Comparison of ENCODE assay signal across 8 cellular contexts in genomic region chr1:204258213-204259115, GRCh38. TPM values are rescaled to one million over a fixed set of nuclear protein-coding genes. Genes with fewer than 3 reads are reported as not detected.
DNase-seq lines count a peak whose midpoint lies in the region; ATAC-seq, FAIRE-seq and TF ChIP-seq lines count a peak whose summit lies in the region.

No MANE protein-coding gene starts in this region.

- POLR2A ChIA-PET in HepG2 (lab: Yijun Ruan, JAX): interaction anchor here (1.3 kb wide), 1 partner anchor 38 kb away, joined by 3 read pairs; no protein-coding TSS in a partner anchor

- H4K20me1 ChIP-seq in KMS-11 (ENCODE audit: insufficient read depth): no peaks in the 10 kb centered on the region
- H4K20me1 ChIP-seq in HepG2 (ENCODE audit: insufficient read depth, low read length): no peaks in the 10 kb centered on the region

- H3K4me1 ChIP-seq in KMS-11 (ENCODE audit: low read depth, poor library complexity, severe bottlenecking): no peaks in the 10 kb centered on the region
- peaks cover 35% of the 10 kb centered on the region for H3K4me1 ChIP-seq in HepG2 (ENCODE audit: insufficient read depth, low read length)
- H3K4me1 ChIP-seq in thoracic aorta (ENCODE audit: control insufficient read depth in 1 of 2, low read depth in 2 of 2): no peaks in the 10 kb centered on the region

- H3K4me2 ChIP-seq in KMS-11: no peak overlapping the region
- no peak overlapping the region for H3K4me2 ChIP-seq in HepG2 (ENCODE audit: low read depth, low read length)

- TF ChIP-seq RAD21 in HepG2 (CRISPR knock-in tag; IDR thresholded peaks at IDR 0.05): peak; percentile 83

- ATAC-seq in SK-N-SH treated with all-trans-retinoic acid at 6 μM for 48 hours: peak; percentile 96
- peak; percentile 67 for ATAC-seq in HepG2
- no peak for ATAC-seq in thoracic aorta (ENCODE audit: insufficient number of reproducible peaks, low FRiP score, low read depth)
- ATAC-seq in GM18861 (IDR thresholded peaks at IDR 0.05; ENCODE audit: unreplicated experiment): no peak
- no peak for ATAC-seq in GM21528 (IDR thresholded peaks at IDR 0.05; ENCODE audit: low FRiP score, unreplicated experiment)

- 75% methylated on average over 5 of the region's 7 CpGs for WGBS in HepG2 (ENCODE audit: low lambda C conversion rate)

- TF ChIP-seq POLR2A in HepG2 (IDR thresholded peaks at IDR 0.05; ENCODE audit: insufficient read depth in 1 of 2, low read depth in 2 of 2, low read length in 2 of 2): no peak

- no peak overlapping the region for H3K27ac ChIP-seq in KMS-11
- no peak overlapping the region for H3K27ac ChIP-seq in HepG2 (ENCODE audit: extremely low read length, insufficient read depth, low read length)
- no peak overlapping the region for H3K27ac ChIP-seq in thoracic aorta

- H2AFZ ChIP-seq in KMS-11 (ENCODE audit: low read depth) (no peak overlapping the region), HepG2 (ENCODE audit: low read length) (no peak overlapping the region)

- TF ChIP-seq CTCF in KMS-11 (conservative IDR thresholded peaks at IDR 0.05; ENCODE audit: low read depth, low read length): peak; percentile 46; the same call in 1 of the 2 replicates
- TF ChIP-seq CTCF in choroid plexus epithelial cell (conservative IDR thresholded peaks at IDR 0.05; ENCODE audit: low read depth, low read length): peak; percentile 94
- TF ChIP-seq CTCF in HepG2 (CRISPR knock-in tag; IDR thresholded peaks at IDR 0.05): peak; percentile 85
- TF ChIP-seq CTCF in thoracic aorta (IDR thresholded peaks at IDR 0.05): peak; percentile 33

- intact Hi-C loops in HepG2 (cut with micrococcal nuclease; ENCODE audit: unreplicated experiment): loop anchor here (1.0 kb wide), 3 partner anchors 44 to 140 kb away; no protein-coding TSS in a partner anchor

- H3K9ac ChIP-seq in KMS-11 (no peak overlapping the region), HepG2 (ENCODE audit: insufficient read depth, low read depth, low read length) (no peak overlapping the region)

- H3K4me3 ChIP-seq in KMS-11 (IDR thresholded peaks at IDR 0.05; ENCODE audit: insufficient read depth, low read depth, low read length) (no peak overlapping the region), choroid plexus epithelial cell (ENCODE audit: low read depth, low read length) (no peak overlapping the region), HepG2 (replicated peaks in 1 of 3; ENCODE audit: insufficient read depth in 1 of 3, low read depth in 2 of 3, low read length in 3 of 3) (no peak overlapping the region), thoracic aorta (no peak overlapping the region)

- H3K36me3 ChIP-seq in KMS-11 (ENCODE audit: insufficient read depth) (no peaks in the 10 kb centered on the region), HepG2 (replicated peaks in 1 of 2; ENCODE audit: control insufficient read depth in 1 of 2, insufficient read depth in 2 of 2, low read length in 2 of 2) (peaks cover 16 to 28% of the 10 kb centered on the region in 2 experiments; a peak in 4 of 5 replicates), thoracic aorta (no peaks in the 10 kb centered on the region)

- TF ChIP-seq EP300 in HepG2 (IDR thresholded peaks at IDR 0.05; ENCODE audit: low read depth in 2 of 2, low read length in 2 of 2) (no peak), HepG2 (CRISPR knock-in tag; IDR thresholded peaks at IDR 0.05; ENCODE audit: borderline replicate concordance) (no peak)

- CTCF ChIA-PET in HepG2 (lab: Yijun Ruan, JAX; ENCODE audit: low intra/inter-chr PET ratio, low total read pairs): interaction anchor here (1.1 to 2.2 kb wide), 5 partner anchors 44 to 109 kb away, joined by 3 to 25 read pairs (median 3); partner anchors contain the start of gene GOLT1A

- no TSS peak for BruUV-seq in HepG2 (replicated peaks; lab: Mats Ljungman, UMichigan)

- no peak for FAIRE-seq in HepG2 (lab: Jason Lieb, UNC)

- no peaks in the 10 kb centered on the region for H3K9me3 ChIP-seq in HepG2 (ENCODE audit: low read length)
- no peaks in the 10 kb centered on the region for H3K9me3 ChIP-seq in thoracic aorta

- DNase-seq in EH (ENCODE audit: low read depth): peak; percentile 78
- peak; percentile 68 for DNase-seq in choroid plexus epithelial cell (ENCODE audit: low read depth)
- DNase-seq in HepG2 (ENCODE audit: low spot score): peak; percentile 42
- no peak for DNase-seq in thoracic aorta (ENCODE audit: low spot score)

- in situ Hi-C loops in HepG2 (cut with HindIII; ENCODE audit: extremely low pct_ligation_motif_present, low pct_unique_long_range_greater_than_20kb): no loop called here

- H3K79me2 ChIP-seq in KMS-11 (ENCODE audit: insufficient read depth, low read depth) (no peaks in the 10 kb centered on the region), HepG2 (ENCODE audit: insufficient read depth, low read length) (no peaks in the 10 kb centered on the region)

- H3K27me3 ChIP-seq in KMS-11 (ENCODE audit: insufficient read depth, low read depth) (peaks cover 17% of the 10 kb centered on the region), HepG2 (ENCODE audit: control insufficient read depth in 1 of 2, insufficient read depth in 2 of 2, low read length in 2 of 2) (no peaks in the 10 kb centered on the region), thoracic aorta (replicated peaks; ENCODE audit: insufficient read depth) (no peaks in the 10 kb centered on the region)

TF ChIP-seq in SK-N-SH treated with all-trans-retinoic acid at 6 μM for 48 hours, 23 proteins besides CTCF, POLR2A, EP300 and RAD21 (continues in another document):
- TF ChIP-seq RARB (CRISPR knock-in tag; IDR thresholded peaks at IDR 0.05) (no peak), BACH2 (CRISPR knock-in tag; IDR thresholded peaks at IDR 0.05; ENCODE audit: borderline replicate concordance) (no peak), PATZ1 (CRISPR knock-in tag; IDR thresholded peaks at IDR 0.05; ENCODE audit: borderline replicate concordance) (no peak), GLIS3 (CRISPR knock-in tag; IDR thresholded peaks at IDR 0.05) (0 out of 2 replicates have a peak, but pooled peaks have one; percentile 9), ZC3H10 (CRISPR knock-in tag; IDR thresholded peaks at IDR 0.05) (no peak)

TF ChIP-seq in HepG2, 621 proteins besides CTCF, POLR2A, EP300 and RAD21 (continues in another document):
- TF ChIP-seq SAP130 (CRISPR knock-in tag; IDR thresholded peaks at IDR 0.05; ENCODE audit: low read depth) (0 out of 2 replicates have a peak, but pooled peaks have one; percentile 35), MXD1 (CRISPR knock-in tag; IDR thresholded peaks at IDR 0.05) (0 out of 2 replicates have a peak, but pooled peaks have one; percentile 34), STAG1 (CRISPR knock-in tag; IDR thresholded peaks at IDR 0.05) (peak; percentile 88), ZNF263 (CRISPR knock-in tag; IDR thresholded peaks at IDR 0.05) (peak; percentile 38; the same call in 1 of the 2 replicates), ZFP91 (CRISPR knock-in tag; IDR thresholded peaks at IDR 0.05; ENCODE audit: borderline replicate concordance) (0 out of 2 replicates have a peak, but pooled peaks have one; percentile 50), ZFP90 (CRISPR knock-in tag; IDR thresholded peaks at IDR 0.05; ENCODE audit: borderline replicate concordance) (no peak), ZNF207 (IDR thresholded peaks at IDR 0.05; ENCODE audit: borderline replicate concordance) (no peak), XRCC5 (optimal IDR thresholded peaks at IDR 0.05; ENCODE audit: low read length) (peak; percentile 55)

RNA-seq across cellular contexts. Expression of gene GOLT1A, which starts 44.7 kb away (rescaled TPM):
- 19.4 and 28.0 TPM in 2 replicates for total RNA-seq in HepG2 (2016; rRNA removed; fragmentation: Illumina TruSeq; extraction: Trizol)
- 29.6 and 30.2 TPM in 2 replicates for total RNA-seq in HepG2 (2016; cell fraction: cytosol; rRNA removed; fragmentation: Illumina TruSeq; extraction: Trizol; ENCODE audit: low read depth)
- total RNA-seq in HepG2 (2016; cell fraction: insoluble cytoplasmic fraction; rRNA removed; fragmentation: Illumina TruSeq; extraction: Trizol): 19.8 and 27.6 TPM in 2 replicates
- total RNA-seq in HepG2 (2016; cell fraction: membrane; rRNA removed; fragmentation: Illumina TruSeq; extraction: Trizol): 35.4 and 36.5 TPM in 2 replicates
- total RNA-seq in HepG2 (2016; cell fraction: nucleus; rRNA removed; fragmentation: Illumina TruSeq; extraction: Trizol): 16.8 and 19.9 TPM in 2 replicates
- 25.8 and 32.8 TPM in 2 replicates for polyA plus RNA-seq in HepG2 (2011; rRNA removed)
- polyA plus RNA-seq in HepG2 (2011; cell fraction: cytosol; rRNA removed): 35.0 and 36.4 TPM in 2 replicates
- polyA plus RNA-seq in HepG2 (2011; cell fraction: nucleus; rRNA removed): 42.2 and 45.6 TPM in 2 replicates
- polyA plus RNA-seq in HepG2 (2012): 26.5 and 27.0 TPM in 2 replicates
- polyA plus RNA-seq in HepG2 (2016; cell fraction: cytosol; fragmentation: Illumina TruSeq; extraction: Trizol; ENCODE audit: low read depth): 37.9 and 41.7 TPM in 2 replicates
- 21.1 and 24.0 TPM in 2 replicates for polyA plus RNA-seq in HepG2 (2016; cell fraction: insoluble cytoplasmic fraction; fragmentation: Illumina TruSeq; extraction: Trizol; ENCODE audit: low read depth)
- 39.7 and 40.2 TPM in 2 replicates for polyA plus RNA-seq in HepG2 (2016; cell fraction: membrane; fragmentation: Illumina TruSeq; extraction: Trizol; ENCODE audit: low read depth)
- 35.0 and 45.5 TPM in 2 replicates for polyA plus RNA-seq in HepG2 (2016; cell fraction: nucleus; fragmentation: Illumina TruSeq; extraction: Trizol; ENCODE audit: insufficient read depth, low read depth)
- 37.1 TPM in 1 of 2 replicates, not detected in the other for polyA minus RNA-seq in HepG2 (2011; rRNA and poly(A)+ RNA removed; ENCODE audit: low replicate concordance)
- 13.6 and 16.0 TPM in 2 replicates for polyA minus RNA-seq in HepG2 (2011; cell fraction: cytosol; rRNA and poly(A)+ RNA removed)
- polyA minus RNA-seq in HepG2 (2011; cell fraction: nucleus; rRNA and poly(A)+ RNA removed): 7.2 and 9.8 TPM in 2 replicates
- total RNA-seq in thoracic aorta: not detected

Comparison
In these comparisons a context has a peak if more than half of its experiments do, and no peak if none do; other contexts are left out.
1. CTCF ChIP-seq: peak in every context shown above with its lines; median percentile 94 in choroid plexus epithelial cell; 85 in HepG2; 46 in KMS-11; 33 in thoracic aorta.
2. ATAC-seq: peak in SK-N-SH treated with all-trans-retinoic acid at 6 μM for 48 hours (single experiment) and HepG2 (single experiment); none in thoracic aorta (single experiment), GM18861 (single experiment) and GM21528 (single experiment).
3. RNA of gene GOLT1A, which starts 44.7 kb away (total RNA-seq): 16.8 to 36.5 TPM in HepG2; not detected in thoracic aorta; every median in the first group is over 10 times any median in the second.